7 cellular contexts compared by ENCODE assay signal in the genomic region with DNA sequence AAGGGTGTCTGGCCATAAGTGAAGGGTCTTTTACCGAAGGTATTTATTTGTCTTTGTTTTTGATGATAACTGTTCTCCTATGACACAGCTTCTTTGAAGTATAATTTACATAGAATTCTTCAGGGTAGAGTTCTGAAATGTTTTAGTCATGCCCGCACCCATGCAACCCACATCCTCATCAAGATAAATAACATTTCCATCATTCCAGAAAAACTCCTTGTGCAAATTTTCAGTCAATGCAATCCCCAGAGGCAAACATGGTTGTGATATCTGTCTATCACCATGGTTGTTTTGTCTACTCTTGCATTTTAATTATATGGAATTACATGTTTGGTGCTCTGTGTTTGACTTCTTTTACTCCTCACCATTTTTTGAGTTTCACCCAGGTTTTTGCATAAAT.
"Had no signal": no experiment of that assay in that cellular context is flagged by ENCODE, and none has a peak within 500 bp of the region (broad histone marks: within the 10 kb centered on the region; RNA-seq: fewer than 3 reads in every experiment).

No MANE protein-coding gene starts in this region.

- DNase-seq: IMR-90, KBM-7, KG1 had no signal

- H3K4me2 ChIP-seq: KMS-11 had no signal

- H3K9ac ChIP-seq: KMS-11 had no signal

- H3K27ac ChIP-seq: HL-60, KMS-11 had no signal

- H3K4me3 ChIP-seq: K562 had no signal

- ATAC-seq: HepG2, K562 had no signal
